ENCODE assay signal across 2 cellular contexts in the genomic region with DNA sequence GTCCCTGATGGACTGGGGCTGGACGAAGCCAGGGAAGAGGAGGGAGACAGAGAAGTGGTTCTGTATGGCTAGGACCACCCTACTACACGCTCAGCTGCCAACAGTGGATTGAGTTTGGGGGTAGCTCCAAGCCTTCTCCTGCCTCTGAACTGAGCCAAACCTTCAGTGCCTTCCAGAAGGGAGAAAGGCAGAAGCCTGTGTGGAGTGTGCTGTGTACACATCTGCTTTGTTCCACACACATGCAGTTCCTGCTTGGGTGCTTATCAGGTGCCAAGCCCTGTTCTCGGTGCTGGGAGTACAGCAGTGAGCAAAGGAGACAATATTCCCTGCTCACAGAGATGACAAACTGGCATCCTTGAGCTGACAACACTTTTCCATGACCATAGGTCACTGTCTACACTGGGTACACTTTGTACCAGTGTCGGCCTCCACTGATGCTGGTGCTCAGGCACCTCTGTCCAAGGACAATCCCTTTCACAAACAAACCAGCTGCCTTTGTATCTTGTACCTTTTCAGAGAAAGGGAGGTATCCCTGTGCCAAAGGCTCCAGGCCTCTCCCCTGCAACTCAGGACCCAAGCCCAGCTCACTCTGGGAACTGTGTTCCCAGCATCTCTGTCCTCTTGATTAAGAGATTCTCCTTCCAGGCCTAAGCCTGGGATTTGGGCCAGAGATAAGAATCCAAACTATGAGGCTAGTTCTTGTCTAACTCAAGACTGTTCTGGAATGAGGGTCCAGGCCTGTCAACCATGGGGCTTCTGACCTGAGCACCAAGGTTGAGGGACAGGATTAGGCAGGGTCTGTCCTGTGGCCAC.
TF ChIP-seq lines count a peak whose summit lies in the region.

No MANE protein-coding gene starts in this region.

TF ChIP-seq in K562, 482 proteins besides CTCF, POLR2A, EP300 and RAD21:
- TF ChIP-seq MTA3 (IDR thresholded peaks at IDR 0.05; ENCODE audit: borderline replicate concordance): peak; percentile 43; the same call in 1 of the 2 replicates
- TF ChIP-seq POLR2B (IDR thresholded peaks at IDR 0.05; ENCODE audit: low read depth, partially characterized antibody): peak; percentile 32
- TF ChIP-seq MAZ (CRISPR knock-in tag; conservative IDR thresholded peaks at IDR 0.05 in 1 of 2, IDR thresholded peaks at IDR 0.05 in 1 of 2): peak in 1 of 2 experiments; percentile 11; a peak in 1 of 4 replicates
- TF ChIP-seq SOX6 (IDR thresholded peaks at IDR 0.05): 0 out of 2 replicates have a peak, but pooled peaks have one; percentile 5
- peak; percentile 24 for TF ChIP-seq RBFOX2 (IDR thresholded peaks at IDR 0.05; ENCODE audit: low read depth, low read length)
- TF ChIP-seq MAFK (IDR thresholded peaks at IDR 0.05; ENCODE audit: low read length): no peak
- TF ChIP-seq POLR2AphosphoS2 (IDR thresholded peaks at IDR 0.05; ENCODE audit: low read length): peak; percentile 59; the same call in 1 of the 2 replicates
- no peak for TF ChIP-seq ZNF766 (CRISPR knock-in tag; conservative IDR thresholded peaks at IDR 0.05)

TF ChIP-seq in HepG2, 621 proteins besides CTCF, POLR2A, EP300 and RAD21 (continues in another document):
- no peak for TF ChIP-seq MTF2 (CRISPR knock-in tag; IDR thresholded peaks at IDR 0.05; ENCODE audit: borderline replicate concordance)
- peak; percentile 75 for TF ChIP-seq UBTF (CRISPR knock-in tag; IDR thresholded peaks at IDR 0.05)
- TF ChIP-seq ZBTB43 (CRISPR knock-in tag; conservative IDR thresholded peaks at IDR 0.05): peak; percentile 98
- peak; percentile 73; the same call in 1 of the 2 replicates for TF ChIP-seq TCF7L2 (IDR thresholded peaks at IDR 0.05; ENCODE audit: low read depth, low read length)
- TF ChIP-seq ZFX (CRISPR knock-in tag; IDR thresholded peaks at IDR 0.05; ENCODE audit: low read depth): peak; percentile 89
- TF ChIP-seq KLF6 (CRISPR knock-in tag; IDR thresholded peaks at IDR 0.05): peak; percentile 90; the same call in 1 of the 2 replicates
- no peak; the same call in 1 of the 2 replicates for TF ChIP-seq RNF2 (conservative IDR thresholded peaks at IDR 0.05; ENCODE audit: low read depth)
- peak; percentile 17; the same call in 1 of the 2 replicates for TF ChIP-seq ZNF326 (CRISPR knock-in tag; IDR thresholded peaks at IDR 0.05; ENCODE audit: borderline replicate concordance)
- TF ChIP-seq ZXDC (CRISPR knock-in tag; IDR thresholded peaks at IDR 0.05): no peak; the same call in 1 of the 2 replicates
- TF ChIP-seq ETV5 (CRISPR knock-in tag; IDR thresholded peaks at IDR 0.05; ENCODE audit: borderline replicate concordance): peak; percentile 89; the same call in 1 of the 2 replicates
- no peak for TF ChIP-seq ZNF839 (CRISPR knock-in tag; IDR thresholded peaks at IDR 0.05; ENCODE audit: borderline replicate concordance)
- TF ChIP-seq SAFB2 (CRISPR knock-in tag; IDR thresholded peaks at IDR 0.05; ENCODE audit: borderline replicate concordance, low read depth): peak; percentile 66; the same call in 1 of the 2 replicates
- peak; percentile 76; the same call in 1 of the 2 replicates for TF ChIP-seq KMT2A (CRISPR knock-in tag; IDR thresholded peaks at IDR 0.05)
- TF ChIP-seq, protein P1, sequence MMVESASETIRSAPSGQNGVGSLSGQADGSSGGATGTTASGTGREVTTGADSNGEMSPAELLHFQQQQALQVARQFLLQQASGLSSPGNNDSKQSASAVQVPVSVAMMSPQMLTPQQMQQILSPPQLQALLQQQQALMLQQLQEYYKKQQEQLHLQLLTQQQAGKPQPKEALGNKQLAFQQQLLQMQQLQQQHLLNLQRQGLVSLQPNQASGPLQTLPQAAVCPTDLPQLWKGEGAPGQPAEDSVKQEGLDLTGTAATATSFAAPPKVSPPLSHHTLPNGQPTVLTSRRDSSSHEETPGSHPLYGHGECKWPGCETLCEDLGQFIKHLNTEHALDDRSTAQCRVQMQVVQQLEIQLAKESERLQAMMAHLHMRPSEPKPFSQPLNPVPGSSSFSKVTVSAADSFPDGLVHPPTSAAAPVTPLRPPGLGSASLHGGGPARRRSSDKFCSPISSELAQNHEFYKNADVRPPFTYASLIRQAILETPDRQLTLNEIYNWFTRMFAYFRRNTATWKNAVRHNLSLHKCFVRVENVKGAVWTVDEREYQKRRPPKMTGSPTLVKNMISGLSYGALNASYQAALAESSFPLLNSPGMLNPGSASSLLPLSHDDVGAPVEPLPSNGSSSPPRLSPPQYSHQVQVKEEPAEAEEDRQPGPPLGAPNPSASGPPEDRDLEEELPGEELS (CRISPR knock-in tag; IDR thresholded peaks at IDR 0.05): peak; percentile 95
- TF ChIP-seq ZFP90 (CRISPR knock-in tag; IDR thresholded peaks at IDR 0.05; ENCODE audit: borderline replicate concordance): no peak
- TF ChIP-seq ZNF230 (CRISPR knock-in tag; IDR thresholded peaks at IDR 0.05): peak; percentile 78
- TF ChIP-seq RXRA (CRISPR knock-in tag; IDR thresholded peaks at IDR 0.05): peak; percentile 99
- peak; percentile 79; the same call in 1 of the 2 replicates for TF ChIP-seq ZNF383 (CRISPR knock-in tag; IDR thresholded peaks at IDR 0.05; ENCODE audit: borderline replicate concordance)
- TF ChIP-seq ZNF121 (CRISPR knock-in tag; IDR thresholded peaks at IDR 0.05): peak; percentile 71
- TF ChIP-seq ZNF800 (CRISPR knock-in tag; IDR thresholded peaks at IDR 0.05): no peak; the same call in 1 of the 2 replicates
- TF ChIP-seq SPEN (CRISPR knock-in tag; IDR thresholded peaks at IDR 0.05; ENCODE audit: low read depth): peak; percentile 86; the same call in 1 of the 2 replicates
- TF ChIP-seq, protein P2, sequence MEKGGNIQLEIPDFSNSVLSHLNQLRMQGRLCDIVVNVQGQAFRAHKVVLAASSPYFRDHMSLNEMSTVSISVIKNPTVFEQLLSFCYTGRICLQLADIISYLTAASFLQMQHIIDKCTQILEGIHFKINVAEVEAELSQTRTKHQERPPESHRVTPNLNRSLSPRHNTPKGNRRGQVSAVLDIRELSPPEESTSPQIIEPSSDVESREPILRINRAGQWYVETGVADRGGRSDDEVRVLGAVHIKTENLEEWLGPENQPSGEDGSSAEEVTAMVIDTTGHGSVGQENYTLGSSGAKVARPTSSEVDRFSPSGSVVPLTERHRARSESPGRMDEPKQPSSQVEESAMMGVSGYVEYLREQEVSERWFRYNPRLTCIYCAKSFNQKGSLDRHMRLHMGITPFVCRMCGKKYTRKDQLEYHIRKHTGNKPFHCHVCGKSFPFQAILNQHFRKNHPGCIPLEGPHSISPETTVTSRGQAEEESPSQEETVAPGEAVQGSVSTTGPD (CRISPR knock-in tag; IDR thresholded peaks at IDR 0.05): peak; percentile 57; the same call in 1 of the 2 replicates
- TF ChIP-seq HNRNPK (IDR thresholded peaks at IDR 0.05; ENCODE audit: low read depth, low read length, poor library complexity, severe bottlenecking): no peak
- peak; percentile 69; the same call in 1 of the 2 replicates for TF ChIP-seq KLF12 (CRISPR knock-in tag; IDR thresholded peaks at IDR 0.05; ENCODE audit: borderline replicate concordance)
- TF ChIP-seq, protein P3, sequence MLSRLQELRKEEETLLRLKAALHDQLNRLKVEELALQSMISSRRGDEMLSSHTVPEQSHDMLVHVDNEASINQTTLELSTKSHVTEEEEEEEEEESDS (CRISPR knock-in tag; IDR thresholded peaks at IDR 0.05; ENCODE audit: borderline replicate concordance): peak; percentile 96; the same call in 1 of the 2 replicates
- TF ChIP-seq ZNF12 (CRISPR knock-in tag; IDR thresholded peaks at IDR 0.05): peak; percentile 52; the same call in 1 of the 2 replicates
- peak; percentile 45; the same call in 1 of the 2 replicates for TF ChIP-seq FOXK2 (IDR thresholded peaks at IDR 0.05)
- TF ChIP-seq SMYD3 (CRISPR knock-in tag; IDR thresholded peaks at IDR 0.05): peak; percentile 98
- TF ChIP-seq, protein P4, sequence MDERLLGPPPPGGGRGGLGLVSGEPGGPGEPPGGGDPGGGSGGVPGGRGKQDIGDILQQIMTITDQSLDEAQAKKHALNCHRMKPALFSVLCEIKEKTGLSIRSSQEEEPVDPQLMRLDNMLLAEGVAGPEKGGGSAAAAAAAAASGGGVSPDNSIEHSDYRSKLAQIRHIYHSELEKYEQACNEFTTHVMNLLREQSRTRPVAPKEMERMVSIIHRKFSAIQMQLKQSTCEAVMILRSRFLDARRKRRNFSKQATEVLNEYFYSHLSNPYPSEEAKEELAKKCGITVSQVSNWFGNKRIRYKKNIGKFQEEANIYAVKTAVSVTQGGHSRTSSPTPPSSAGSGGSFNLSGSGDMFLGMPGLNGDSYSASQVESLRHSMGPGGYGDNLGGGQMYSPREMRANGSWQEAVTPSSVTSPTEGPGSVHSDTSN (CRISPR knock-in tag; IDR thresholded peaks at IDR 0.05): peak; percentile 30; the same call in 1 of the 2 replicates
- peak; percentile 88 for TF ChIP-seq CBFB (CRISPR knock-in tag; IDR thresholded peaks at IDR 0.05)
- TF ChIP-seq FOXC1 (CRISPR knock-in tag; IDR thresholded peaks at IDR 0.05; ENCODE audit: borderline replicate concordance): peak; percentile 75; the same call in 1 of the 2 replicates
- peak; percentile 64 for TF ChIP-seq KMT2B (CRISPR knock-in tag; IDR thresholded peaks at IDR 0.05)
- TF ChIP-seq PHF5A (CRISPR knock-in tag; IDR thresholded peaks at IDR 0.05; ENCODE audit: low read depth, unreplicated experiment): peak; percentile 99
- TF ChIP-seq ARNT2 (CRISPR knock-in tag; IDR thresholded peaks at IDR 0.05; ENCODE audit: low read depth): peak; percentile 84
- no peak for TF ChIP-seq ZNF615 (CRISPR knock-in tag; IDR thresholded peaks at IDR 0.05; ENCODE audit: borderline replicate concordance)
- TF ChIP-seq ZNF256 (CRISPR knock-in tag; conservative IDR thresholded peaks at IDR 0.05): peak; percentile 88
- TF ChIP-seq, protein P5, sequence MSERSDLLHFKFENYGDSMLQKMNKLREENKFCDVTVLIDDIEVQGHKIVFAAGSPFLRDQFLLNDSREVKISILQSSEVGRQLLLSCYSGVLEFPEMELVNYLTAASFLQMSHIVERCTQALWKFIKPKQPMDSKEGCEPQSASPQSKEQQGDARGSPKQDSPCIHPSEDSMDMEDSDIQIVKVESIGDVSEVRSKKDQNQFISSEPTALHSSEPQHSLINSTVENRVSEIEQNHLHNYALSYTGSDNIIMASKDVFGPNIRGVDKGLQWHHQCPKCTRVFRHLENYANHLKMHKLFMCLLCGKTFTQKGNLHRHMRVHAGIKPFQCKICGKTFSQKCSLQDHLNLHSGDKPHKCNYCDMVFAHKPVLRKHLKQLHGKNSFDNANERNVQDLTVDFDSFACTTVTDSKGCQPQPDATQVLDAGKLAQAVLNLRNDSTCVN (CRISPR knock-in tag; IDR thresholded peaks at IDR 0.05; ENCODE audit: borderline replicate concordance): peak; percentile 91
- peak; percentile 64 for TF ChIP-seq ATF1 (CRISPR knock-in tag; IDR thresholded peaks at IDR 0.05)
- TF ChIP-seq JUN (CRISPR knock-in tag; IDR thresholded peaks at IDR 0.05): peak; percentile 69; the same call in 1 of the 2 replicates
- peak; percentile 92 for TF ChIP-seq HOXD1 (CRISPR knock-in tag; IDR thresholded peaks at IDR 0.05)
- peak; percentile 47; the same call in 1 of the 2 replicates for TF ChIP-seq ZNF460 (CRISPR knock-in tag; IDR thresholded peaks at IDR 0.05; ENCODE audit: borderline replicate concordance)
